11 cellular contexts compared by ENCODE assay signal in genomic region chr11:9571071-9571765, GRCh38. TPM values are rescaled to one million over a fixed set of nuclear protein-coding genes. Genes with fewer than 3 reads are reported as not detected.
DNase-seq lines count a peak whose midpoint lies in the region; ATAC-seq and TF ChIP-seq lines count a peak whose summit lies in the region.
"Had no signal": no experiment of that assay in that cellular context is flagged by ENCODE, and none has a peak within 500 bp of the region (broad histone marks: within the 10 kb centered on the region; RNA-seq: fewer than 3 reads in every experiment).

No MANE protein-coding gene starts in this region.

- intact Hi-C loops in vagina (cut with DNase I), result loop anchor here (5.0 kb wide), 1 partner anchor 41 kb away; no protein-coding TSS in a partner anchor

- no peak overlapping the region for H3K27ac Mint-ChIP-seq in stimulated activated naive CD8-positive, alpha-beta T cell treated with anti-CD3 and anti-CD28 coated beads, Interleukin-15, Interleukin-2, amounts not matched to agents 100 ng/mL and 50 ng/mL, for 24 hours
- no peak overlapping the region for H3K27ac Mint-ChIP-seq in activated T-helper 17 cell treated with anti-CD3 and anti-CD28 coated beads, Interleukin-2, amount 50 U/mL, for 72 hours
- H3K27ac Mint-ChIP-seq in mesothelial cell of epicardium, result peak overlapping the region; percentile 99
- H3K27ac Mint-ChIP-seq: dendritic cell treated with granulocyte-macrophage colony-stimulating factor and Interleukin-4, amounts not matched to agents 40 ng/mL and 50 ng/mL, for 4 days had no signal

- H3K9me3 ChIP-seq in vagina, result no peaks in the 10 kb centered on the region
- H3K9me3 ChIP-seq: left lung, tibial nerve had no signal

- H3K9me3 Mint-ChIP-seq in stimulated activated naive CD8-positive, alpha-beta T cell treated with anti-CD3 and anti-CD28 coated beads, Interleukin-15, Interleukin-2, amounts not matched to agents 100 ng/mL and 50 ng/mL, for 24 hours, result no peaks in the 10 kb centered on the region
- H3K9me3 Mint-ChIP-seq in activated T-helper 17 cell treated with anti-CD3 and anti-CD28 coated beads, Interleukin-2, amount 50 U/mL, for 72 hours, result no peaks in the 10 kb centered on the region
- no peaks in the 10 kb centered on the region for H3K9me3 Mint-ChIP-seq in mesothelial cell of epicardium
- H3K9me3 Mint-ChIP-seq: dendritic cell treated with granulocyte-macrophage colony-stimulating factor and Interleukin-4, amounts not matched to agents 40 ng/mL and 50 ng/mL, for 4 days had no signal

- no peak overlapping the region for H3K4me3 ChIP-seq in vagina
- H3K4me3 ChIP-seq: tibial nerve had no signal

- TF ChIP-seq POLR2A in vagina (IDR thresholded peaks at IDR 0.05), result no peak

- peak overlapping the region; percentile 99 for H3K27ac ChIP-seq in vagina

- peak overlapping the region; percentile 77 for H3K4me3 Mint-ChIP-seq in stimulated activated naive CD8-positive, alpha-beta T cell treated with anti-CD3 and anti-CD28 coated beads, Interleukin-15, Interleukin-2, amounts not matched to agents 100 ng/mL and 50 ng/mL, for 24 hours
- peak overlapping the region; percentile 77 for H3K4me3 Mint-ChIP-seq in activated T-helper 17 cell treated with anti-CD3 and anti-CD28 coated beads, Interleukin-2, amount 50 U/mL, for 72 hours
- peak overlapping the region; percentile 74 for H3K4me3 Mint-ChIP-seq in mesothelial cell of epicardium

- H3K4me1 Mint-ChIP-seq in stimulated activated naive CD8-positive, alpha-beta T cell treated with anti-CD3 and anti-CD28 coated beads, Interleukin-15, Interleukin-2, amounts not matched to agents 100 ng/mL and 50 ng/mL, for 24 hours (ENCODE audit: low read depth), result peaks cover 34% of the 10 kb centered on the region
- H3K4me1 Mint-ChIP-seq in activated T-helper 17 cell treated with anti-CD3 and anti-CD28 coated beads, Interleukin-2, amount 50 U/mL, for 72 hours, result peaks cover 23% of the 10 kb centered on the region
- H3K4me1 Mint-ChIP-seq in mesothelial cell of epicardium, result peaks cover 48% of the 10 kb centered on the region

- H3K27me3 ChIP-seq in vagina, result no peaks in the 10 kb centered on the region
- H3K27me3 ChIP-seq: left lung, tibial nerve had no signal

- no peaks in the 10 kb centered on the region for H3K36me3 ChIP-seq in vagina
- H3K36me3 ChIP-seq: left lung, tibial nerve had no signal

- peaks cover 17% of the 10 kb centered on the region for H3K36me3 Mint-ChIP-seq in stimulated activated naive CD8-positive, alpha-beta T cell treated with anti-CD3 and anti-CD28 coated beads, Interleukin-15, Interleukin-2, amounts not matched to agents 100 ng/mL and 50 ng/mL, for 24 hours (ENCODE audit: low read depth)
- H3K36me3 Mint-ChIP-seq in activated T-helper 17 cell treated with anti-CD3 and anti-CD28 coated beads, Interleukin-2, amount 50 U/mL, for 72 hours (ENCODE audit: low read depth), result peaks cover 19% of the 10 kb centered on the region
- H3K36me3 Mint-ChIP-seq in mesothelial cell of epicardium, result no peaks in the 10 kb centered on the region

- TF ChIP-seq CTCF in mesothelial cell of epicardium (IDR thresholded peaks at IDR 0.05; ENCODE audit: unreplicated experiment) (no peak), vagina (IDR thresholded peaks at IDR 0.05) (no peak)

- H3K27me3 Mint-ChIP-seq in stimulated activated naive CD8-positive, alpha-beta T cell treated with anti-CD3 and anti-CD28 coated beads, Interleukin-15, Interleukin-2, amounts not matched to agents 100 ng/mL and 50 ng/mL, for 24 hours, result peaks cover 5% of the 10 kb centered on the region
- no peaks in the 10 kb centered on the region for H3K27me3 Mint-ChIP-seq in activated T-helper 17 cell treated with anti-CD3 and anti-CD28 coated beads, Interleukin-2, amount 50 U/mL, for 72 hours
- no peaks in the 10 kb centered on the region for H3K27me3 Mint-ChIP-seq in mesothelial cell of epicardium (ENCODE audit: low read depth)

- ATAC-seq in stimulated activated naive CD8-positive, alpha-beta T cell treated with anti-CD3 and anti-CD28 coated beads, Interleukin-15, Interleukin-2, amounts not matched to agents 100 U/mL and 50 U/mL, for 24 hours, result no peak
- no peak for ATAC-seq in activated T-helper 17 cell treated with anti-CD3 and anti-CD28 coated beads, Interleukin-2, amount 50 U/mL, for 72 hours (replicated peaks)
- no peak for ATAC-seq in GM18907 (IDR thresholded peaks at IDR 0.05; ENCODE audit: unreplicated experiment)
- ATAC-seq: left lung had no signal

- peaks cover 71% of the 10 kb centered on the region for H3K4me1 ChIP-seq in vagina

- no peak for DNase-seq in stimulated activated naive CD8-positive, alpha-beta T cell treated with anti-CD3 and anti-CD28 coated beads, Interleukin-15, Interleukin-2, amounts not matched to agents 100 U/mL and 50 U/mL, for 24 hours
- no peak for DNase-seq in mesothelial cell of epicardium (ENCODE audit: low spot score in 2 of 2, unreplicated experiment in 2 of 2)
- DNase-seq in vagina (ENCODE audit: extremely low spot score in 2 of 2), result no peak
- no peak for DNase-seq in activated CD4-positive, CD25-positive, alpha-beta regulatory T cell treated with anti-CD3 and anti-CD28 coated beads, Interleukin-2, amount 50 U/mL, for 72 hours
- DNase-seq in middle frontal gyrus (ENCODE audit: extremely low spot score, low spot score), result no peak
- DNase-seq: left lung had no signal

RNA-seq across cellular contexts. Expression of gene WEE1, which starts 2.3 kb away (rescaled TPM):
- 10 to 100 TPM; 46.9 to 51.2 TPM for total RNA-seq in activated T-helper 17 cell treated with anti-CD3 and anti-CD28 coated beads, Interleukin-2, amount 50 U/mL, for 72 hours
- 64.7 to 67.2 TPM (median 66.4 TPM) in 3 replicates for total RNA-seq in mesothelial cell of epicardium
- 22.1 TPM for total RNA-seq in vagina
